In genomic region chr12:31491819-31492598, GRCh38 we compare ENCODE assay signal across 10 cellular contexts.
DNase-seq lines count a peak whose midpoint lies in the region; ATAC-seq and TF ChIP-seq lines count a peak whose summit lies in the region.
"Had no signal": no experiment of that assay in that cellular context is flagged by ENCODE, and none has a peak within 500 bp of the region (broad histone marks: within the 10 kb centered on the region; RNA-seq: fewer than 3 reads in every experiment).

No MANE protein-coding gene starts in this region.

- no peaks in the 10 kb centered on the region for H3K4me1 Mint-ChIP-seq in CD4-positive, alpha-beta memory T cell

- TF ChIP-seq POLR2A in sigmoid colon (IDR thresholded peaks at IDR 0.05), result no peak

- POLR2A ChIA-PET in RWPE1 (lab: Yijun Ruan, JAX; ENCODE audit: low non-redundant PET), result no interaction called here
- POLR2A ChIA-PET in CD4-positive, alpha-beta memory T cell (lab: Charles Lee; ENCODE audit: partially characterized antibody), result no interaction called here

- no peak overlapping the region for H3K4me3 ChIP-seq in CD4-positive, alpha-beta memory T cell (ENCODE audit: low read length in 2 of 2)
- no peak overlapping the region for H3K4me3 ChIP-seq in sigmoid colon
- H3K4me3 ChIP-seq: heart right ventricle had no signal

- H3K27ac Mint-ChIP-seq in CD4-positive, alpha-beta memory T cell, result no peak overlapping the region
- H3K27ac Mint-ChIP-seq in activated naive CD4-positive, alpha-beta T cell treated with anti-CD3 and anti-CD28 coated beads, Interleukin-2, amount 50 U/mL, for 72 hours, result no peak overlapping the region

- H3K9me3 Mint-ChIP-seq in CD4-positive, alpha-beta memory T cell, result peaks cover 0 to 2% (median 0%) of the 10 kb centered on the region in 8 donors
- no peaks in the 10 kb centered on the region for H3K9me3 Mint-ChIP-seq in activated naive CD4-positive, alpha-beta T cell treated with anti-CD3 and anti-CD28 coated beads, Interleukin-2, amount 50 U/mL, for 72 hours

- ATAC-seq in activated naive CD4-positive, alpha-beta T cell treated with anti-CD3 and anti-CD28 coated beads, Interleukin-2, amount 50 U/mL, for 72 hours, result no peak

- H3K9me3 ChIP-seq in CD4-positive, alpha-beta memory T cell (ENCODE audit: control insufficient read depth in 1 of 2, low read length in 2 of 2), result no peaks in the 10 kb centered on the region
- no peaks in the 10 kb centered on the region for H3K9me3 ChIP-seq in sigmoid colon
- H3K9me3 ChIP-seq: heart right ventricle had no signal

- peak; percentile 65 for DNase-seq in H4 (ENCODE audit: low spot score)
- DNase-seq in RWPE1 (ENCODE audit: low spot score), result peak; percentile 62
- DNase-seq in fibroblast of gingiva (ENCODE audit: low read depth), result peak; percentile 58
- DNase-seq in pulmonary artery endothelial cell (ENCODE audit: low read depth, low spot score), result peak; percentile 73
- no peak for DNase-seq in CD4-positive, alpha-beta memory T cell
- no peak for DNase-seq in activated naive CD4-positive, alpha-beta T cell treated with anti-CD3 and anti-CD28 coated beads, Interleukin-2, amount 50 U/mL, for 72 hours (ENCODE audit: low spot score in 2 of 2)
- no peak for DNase-seq in NCI-H1092 (lab: John Stamatoyannopoulos, UW)
- DNase-seq in sigmoid colon, result no peak
- DNase-seq: heart right ventricle, NCI-H748 treated with DMSO at 0.1 percent for 48 hours had no signal

- no peaks in the 10 kb centered on the region for H3K27me3 ChIP-seq in CD4-positive, alpha-beta memory T cell (ENCODE audit: insufficient read depth, low read length)
- no peaks in the 10 kb centered on the region for H3K27me3 ChIP-seq in sigmoid colon
- H3K27me3 ChIP-seq: heart right ventricle had no signal

- H3K36me3 Mint-ChIP-seq in CD4-positive, alpha-beta memory T cell, result no peaks in the 10 kb centered on the region
- H3K36me3 Mint-ChIP-seq in activated naive CD4-positive, alpha-beta T cell treated with anti-CD3 and anti-CD28 coated beads, Interleukin-2, amount 50 U/mL, for 72 hours, result no peaks in the 10 kb centered on the region

- CTCF ChIA-PET in RWPE1 (lab: Yijun Ruan, JAX), result interaction anchor here (0.8 kb wide), 1 partner anchor 16 kb away, joined by 8 read pairs; no protein-coding TSS in a partner anchor
- CTCF ChIA-PET in CD4-positive, alpha-beta memory T cell (lab: Charles Lee; ENCODE audit: partially characterized antibody), result no interaction called here

- no peaks in the 10 kb centered on the region for H3K4me1 ChIP-seq in CD4-positive, alpha-beta memory T cell (ENCODE audit: insufficient read depth, low read length)
- H3K4me1 ChIP-seq in sigmoid colon, result peaks cover 0 to 34% (median 26%) of the 10 kb centered on the region in 4 donors

- TF ChIP-seq CTCF in RWPE1 (conservative IDR thresholded peaks at IDR 0.05; ENCODE audit: low read depth) (no peak), sigmoid colon (IDR thresholded peaks at IDR 0.05) (no peak)

- H3K4me3 Mint-ChIP-seq in CD4-positive, alpha-beta memory T cell, result no peak overlapping the region

- intact Hi-C loops in CD4-positive, alpha-beta memory T cell (cut with micrococcal nuclease), result no loop called here
- intact Hi-C loops in sigmoid colon (cut with DNase I), result no loop called here

- 65 to 72% methylated on average over 5 of the region's 5 CpGs for WGBS in sigmoid colon, 2 donors

- H3K27me3 Mint-ChIP-seq in CD4-positive, alpha-beta memory T cell, result peaks cover 13 to 17% of the 10 kb centered on the region in 2 donors

- H3K27ac ChIP-seq in RWPE1, result no peak overlapping the region
- no peak overlapping the region for H3K27ac ChIP-seq in CD4-positive, alpha-beta memory T cell (ENCODE audit: low read depth, low read length)
- H3K27ac ChIP-seq in sigmoid colon, result peak overlapping the region in 1 of 4 donors; percentile 36

- H3K36me3 ChIP-seq in CD4-positive, alpha-beta memory T cell (ENCODE audit: insufficient read depth, low read length), result no peaks in the 10 kb centered on the region
- H3K36me3 ChIP-seq in sigmoid colon, result peaks cover 0 to 12% (median 3%) of the 10 kb centered on the region in 4 donors

- no peak for TF ChIP-seq EP300 in sigmoid colon (IDR thresholded peaks at IDR 0.05)

Comparison
In these comparisons a context has a peak if more than half of its experiments do, and no peak if none do; other contexts are left out.
1. DNase-seq: peak in H4 (single experiment), RWPE1 (single experiment), fibroblast of gingiva (single experiment) and pulmonary artery endothelial cell (single experiment); none in CD4-positive, alpha-beta memory T cell (0 of 5), activated naive CD4-positive, alpha-beta T cell treated with anti-CD3 and anti-CD28 coated beads, Interleukin-2, amount 50 U/mL, for 72 hours (0 of 2), NCI-H1092 (single experiment) and sigmoid colon (single experiment).